Comparison of ENCODE assay signal across 1 cellular context in the genomic region with DNA sequence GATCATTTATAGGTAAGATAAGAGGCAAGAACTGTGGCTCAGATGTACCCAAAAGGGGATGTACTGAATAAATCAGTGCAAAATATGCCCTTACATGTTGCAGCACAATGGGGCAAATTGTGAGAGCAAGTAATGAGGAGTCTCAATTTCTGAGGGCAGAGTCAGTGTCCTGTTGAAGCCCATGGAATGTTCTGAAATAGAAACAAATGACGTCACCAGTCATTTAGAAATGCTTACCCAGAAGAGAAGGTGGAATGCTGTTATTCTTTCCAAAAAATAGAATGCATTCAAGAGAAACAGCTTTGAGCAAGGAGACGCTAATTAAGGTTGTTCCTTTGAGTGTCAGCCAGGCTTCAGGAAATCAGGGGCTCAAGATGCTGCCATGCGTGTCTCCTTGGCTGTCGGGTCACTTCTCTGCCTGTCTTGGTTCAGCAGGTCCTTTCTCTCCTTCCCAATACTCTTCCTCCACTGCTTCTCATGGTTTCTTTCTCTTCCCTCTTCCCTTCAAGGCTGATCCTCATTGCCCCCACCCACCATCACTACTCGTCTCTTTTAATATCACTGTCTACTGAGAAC.
TF ChIP-seq lines count a peak whose summit lies in the region.

No MANE protein-coding gene starts in this region.

TF ChIP-seq in GM12878, 131 proteins besides CTCF, POLR2A, EP300 and RAD21 (continued from another document):
- TF ChIP-seq, protein P1, sequence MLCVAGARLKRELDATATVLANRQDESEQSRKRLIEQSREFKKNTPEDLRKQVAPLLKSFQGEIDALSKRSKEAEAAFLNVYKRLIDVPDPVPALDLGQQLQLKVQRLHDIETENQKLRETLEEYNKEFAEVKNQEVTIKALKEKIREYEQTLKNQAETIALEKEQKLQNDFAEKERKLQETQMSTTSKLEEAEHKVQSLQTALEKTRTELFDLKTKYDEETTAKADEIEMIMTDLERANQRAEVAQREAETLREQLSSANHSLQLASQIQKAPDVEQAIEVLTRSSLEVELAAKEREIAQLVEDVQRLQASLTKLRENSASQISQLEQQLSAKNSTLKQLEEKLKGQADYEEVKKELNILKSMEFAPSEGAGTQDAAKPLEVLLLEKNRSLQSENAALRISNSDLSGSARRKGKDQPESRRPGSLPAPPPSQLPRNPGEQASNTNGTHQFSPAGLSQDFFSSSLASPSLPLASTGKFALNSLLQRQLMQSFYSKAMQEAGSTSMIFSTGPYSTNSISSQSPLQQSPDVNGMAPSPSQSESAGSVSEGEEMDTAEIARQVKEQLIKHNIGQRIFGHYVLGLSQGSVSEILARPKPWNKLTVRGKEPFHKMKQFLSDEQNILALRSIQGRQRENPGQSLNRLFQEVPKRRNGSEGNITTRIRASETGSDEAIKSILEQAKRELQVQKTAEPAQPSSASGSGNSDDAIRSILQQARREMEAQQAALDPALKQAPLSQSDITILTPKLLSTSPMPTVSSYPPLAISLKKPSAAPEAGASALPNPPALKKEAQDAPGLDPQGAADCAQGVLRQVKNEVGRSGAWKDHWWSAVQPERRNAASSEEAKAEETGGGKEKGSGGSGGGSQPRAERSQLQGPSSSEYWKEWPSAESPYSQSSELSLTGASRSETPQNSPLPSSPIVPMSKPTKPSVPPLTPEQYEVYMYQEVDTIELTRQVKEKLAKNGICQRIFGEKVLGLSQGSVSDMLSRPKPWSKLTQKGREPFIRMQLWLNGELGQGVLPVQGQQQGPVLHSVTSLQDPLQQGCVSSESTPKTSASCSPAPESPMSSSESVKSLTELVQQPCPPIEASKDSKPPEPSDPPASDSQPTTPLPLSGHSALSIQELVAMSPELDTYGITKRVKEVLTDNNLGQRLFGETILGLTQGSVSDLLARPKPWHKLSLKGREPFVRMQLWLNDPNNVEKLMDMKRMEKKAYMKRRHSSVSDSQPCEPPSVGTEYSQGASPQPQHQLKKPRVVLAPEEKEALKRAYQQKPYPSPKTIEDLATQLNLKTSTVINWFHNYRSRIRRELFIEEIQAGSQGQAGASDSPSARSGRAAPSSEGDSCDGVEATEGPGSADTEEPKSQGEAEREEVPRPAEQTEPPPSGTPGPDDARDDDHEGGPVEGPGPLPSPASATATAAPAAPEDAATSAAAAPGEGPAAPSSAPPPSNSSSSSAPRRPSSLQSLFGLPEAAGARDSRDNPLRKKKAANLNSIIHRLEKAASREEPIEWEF (IDR thresholded peaks at IDR 0.05; ENCODE audit: insufficient replicate concordance, low read depth, low read length) = no peak
- TF ChIP-seq EED (IDR thresholded peaks at IDR 0.05; ENCODE audit: low read depth) = no peak
- TF ChIP-seq, protein P2, sequence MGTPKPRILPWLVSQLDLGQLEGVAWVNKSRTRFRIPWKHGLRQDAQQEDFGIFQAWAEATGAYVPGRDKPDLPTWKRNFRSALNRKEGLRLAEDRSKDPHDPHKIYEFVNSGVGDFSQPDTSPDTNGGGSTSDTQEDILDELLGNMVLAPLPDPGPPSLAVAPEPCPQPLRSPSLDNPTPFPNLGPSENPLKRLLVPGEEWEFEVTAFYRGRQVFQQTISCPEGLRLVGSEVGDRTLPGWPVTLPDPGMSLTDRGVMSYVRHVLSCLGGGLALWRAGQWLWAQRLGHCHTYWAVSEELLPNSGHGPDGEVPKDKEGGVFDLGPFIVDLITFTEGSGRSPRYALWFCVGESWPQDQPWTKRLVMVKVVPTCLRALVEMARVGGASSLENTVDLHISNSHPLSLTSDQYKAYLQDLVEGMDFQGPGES (IDR thresholded peaks at IDR 0.05) = no peak
- no peak for TF ChIP-seq MTA2 (IDR thresholded peaks at IDR 0.05; ENCODE audit: low read depth)
- TF ChIP-seq, protein P3, sequence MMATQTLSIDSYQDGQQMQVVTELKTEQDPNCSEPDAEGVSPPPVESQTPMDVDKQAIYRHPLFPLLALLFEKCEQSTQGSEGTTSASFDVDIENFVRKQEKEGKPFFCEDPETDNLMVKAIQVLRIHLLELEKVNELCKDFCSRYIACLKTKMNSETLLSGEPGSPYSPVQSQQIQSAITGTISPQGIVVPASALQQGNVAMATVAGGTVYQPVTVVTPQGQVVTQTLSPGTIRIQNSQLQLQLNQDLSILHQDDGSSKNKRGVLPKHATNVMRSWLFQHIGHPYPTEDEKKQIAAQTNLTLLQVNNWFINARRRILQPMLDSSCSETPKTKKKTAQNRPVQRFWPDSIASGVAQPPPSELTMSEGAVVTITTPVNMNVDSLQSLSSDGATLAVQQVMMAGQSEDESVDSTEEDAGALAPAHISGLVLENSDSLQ (IDR thresholded peaks at IDR 0.05) = no peak
- TF ChIP-seq, protein P4, sequence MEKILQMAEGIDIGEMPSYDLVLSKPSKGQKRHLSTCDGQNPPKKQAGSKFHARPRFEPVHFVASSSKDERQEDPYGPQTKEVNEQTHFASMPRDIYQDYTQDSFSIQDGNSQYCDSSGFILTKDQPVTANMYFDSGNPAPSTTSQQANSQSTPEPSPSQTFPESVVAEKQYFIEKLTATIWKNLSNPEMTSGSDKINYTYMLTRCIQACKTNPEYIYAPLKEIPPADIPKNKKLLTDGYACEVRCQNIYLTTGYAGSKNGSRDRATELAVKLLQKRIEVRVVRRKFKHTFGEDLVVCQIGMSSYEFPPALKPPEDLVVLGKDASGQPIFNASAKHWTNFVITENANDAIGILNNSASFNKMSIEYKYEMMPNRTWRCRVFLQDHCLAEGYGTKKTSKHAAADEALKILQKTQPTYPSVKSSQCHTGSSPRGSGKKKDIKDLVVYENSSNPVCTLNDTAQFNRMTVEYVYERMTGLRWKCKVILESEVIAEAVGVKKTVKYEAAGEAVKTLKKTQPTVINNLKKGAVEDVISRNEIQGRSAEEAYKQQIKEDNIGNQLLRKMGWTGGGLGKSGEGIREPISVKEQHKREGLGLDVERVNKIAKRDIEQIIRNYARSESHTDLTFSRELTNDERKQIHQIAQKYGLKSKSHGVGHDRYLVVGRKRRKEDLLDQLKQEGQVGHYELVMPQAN (conservative IDR thresholded peaks at IDR 0.05) = no peak
- TF ChIP-seq ZBTB4 (CRISPR knock-in tag; IDR thresholded peaks at IDR 0.05) = no peak
- TF ChIP-seq DPF2 (IDR thresholded peaks at IDR 0.05) = no peak
- no peak for TF ChIP-seq NR2F1 (conservative IDR thresholded peaks at IDR 0.05)
- TF ChIP-seq MYB (IDR thresholded peaks at IDR 0.05; ENCODE audit: borderline replicate concordance, low read depth, low read length) = no peak
- no peak for TF ChIP-seq PAX8 (IDR thresholded peaks at IDR 0.05)
- no peak for TF ChIP-seq GATAD2B (conservative IDR thresholded peaks at IDR 0.05; ENCODE audit: low read depth)
- TF ChIP-seq ZNF622 (IDR thresholded peaks at IDR 0.05) = no peak
